10 cellular contexts compared by ENCODE assay signal in genomic region chr4:42638993-42639392, GRCh38. TPM values are rescaled to one million over a fixed set of nuclear protein-coding genes. Genes with fewer than 3 reads are reported as not detected.
DNase-seq lines count a peak whose midpoint lies in the region; ATAC-seq and TF ChIP-seq lines count a peak whose summit lies in the region.
"Had no signal": no experiment of that assay in that cellular context is flagged by ENCODE, and none has a peak within 500 bp of the region (broad histone marks: within the 10 kb centered on the region; RNA-seq: fewer than 3 reads in every experiment).

No MANE protein-coding gene starts in this region.

- H3K4me3 ChIP-seq in GM12875 (ENCODE audit: low read depth, low read length) (peak overlapping the region; percentile 27), mammary epithelial cell (replicated peaks in 1 of 3; ENCODE audit: insufficient read depth in 1 of 3, low read depth in 2 of 3, low read length in 3 of 3) (no peak overlapping the region)

- ATAC-seq in GM19463 (IDR thresholded peaks at IDR 0.05; ENCODE audit: unreplicated experiment) (peak; percentile 69), HG03135 (IDR thresholded peaks at IDR 0.05; ENCODE audit: unreplicated experiment) (peak; percentile 61)

- TF ChIP-seq CTCF in GM12875 (IDR thresholded peaks at IDR 0.05; ENCODE audit: borderline replicate concordance, insufficient read depth, low read depth, low read length) (no peak), mammary epithelial cell (conservative IDR thresholded peaks at IDR 0.05 in 1 of 2, IDR thresholded peaks at IDR 0.05 in 1 of 2; ENCODE audit: extremely low read depth in 1 of 2, insufficient read depth in 1 of 2, low read depth in 1 of 2, low read length in 2 of 2) (no peak)

- no peaks in the 10 kb centered on the region for H3K27me3 ChIP-seq in mammary epithelial cell (ENCODE audit: insufficient read depth, low read length)

- CTCF ChIA-PET in mammary epithelial cell (lab: Charles Lee; ENCODE audit: low non-redundant PET), result no interaction called here

- H2AFZ ChIP-seq in mammary epithelial cell (ENCODE audit: low read depth, low read length), result no peak overlapping the region

- no peaks in the 10 kb centered on the region for H3K36me3 ChIP-seq in mammary epithelial cell (ENCODE audit: insufficient read depth, low read length)

- WGBS in mammary epithelial cell (ENCODE audit: low coverage, missing lambda C conversion rate), result 42% methylated on average over 3 of the region's 3 CpGs

- H3K4me3 Mint-ChIP-seq in activated naive CD8-positive, alpha-beta T cell, result peak overlapping the region; percentile 55

- H3K27me3 Mint-ChIP-seq in activated naive CD8-positive, alpha-beta T cell, result no peaks in the 10 kb centered on the region

- in situ Hi-C loops in mammary epithelial cell (cut with MboI; ENCODE audit: low sequenced_read_pairs in 2 of 2), result no loop called here

- H3K27ac ChIP-seq in mammary epithelial cell (ENCODE audit: insufficient read depth, low read depth, low read length), result no peak overlapping the region

- H4K20me1 ChIP-seq in mammary epithelial cell (ENCODE audit: insufficient read depth, low read length), result no peaks in the 10 kb centered on the region

- no peak for DNase-seq in HuH-7.5 (ENCODE audit: low spot score)
- DNase-seq in mammary epithelial cell, result no peak
- DNase-seq in foreskin melanocyte, result no peak
- DNase-seq in retina, result no peak
- DNase-seq: activated CD4-positive, alpha-beta T cell treated with anti-CD3 and anti-CD28 coated beads, Interleukin-2, amount 50 U/mL, for 4 hours; NCI-H187 had no signal

- H3K36me3 Mint-ChIP-seq in activated naive CD8-positive, alpha-beta T cell, result peaks cover 4% of the 10 kb centered on the region

- no peaks in the 10 kb centered on the region for H3K4me1 ChIP-seq in mammary epithelial cell (ENCODE audit: insufficient read depth, low read length)

- no peaks in the 10 kb centered on the region for H3K9me3 Mint-ChIP-seq in activated naive CD8-positive, alpha-beta T cell (ENCODE audit: low read depth)

- no peaks in the 10 kb centered on the region for H3K79me2 ChIP-seq in mammary epithelial cell (ENCODE audit: insufficient read depth, low read length)

- intact Hi-C loops in mammary epithelial cell (cut with micrococcal nuclease), result no loop called here

- no peaks in the 10 kb centered on the region for H3K9me3 ChIP-seq in mammary epithelial cell (replicated peaks; ENCODE audit: insufficient read depth, low read length)

- H3K9ac ChIP-seq in mammary epithelial cell (ENCODE audit: insufficient read depth, low read length), result no peak overlapping the region

- H3K4me2 ChIP-seq in mammary epithelial cell (ENCODE audit: insufficient read depth, low read depth, low read length), result no peak overlapping the region

- H3K4me1 Mint-ChIP-seq in activated naive CD8-positive, alpha-beta T cell (ENCODE audit: low read depth), result peaks cover 91% of the 10 kb centered on the region

- BruUV-seq in mammary epithelial cell (replicated peaks; lab: Mats Ljungman, UMichigan), result no TSS peak

- H3K27ac Mint-ChIP-seq in activated naive CD8-positive, alpha-beta T cell, result peak overlapping the region; percentile 89

- dilution Hi-C loops in mammary epithelial cell (cut with HindIII; ENCODE audit: low sequenced_read_pairs), result no loop called here

RNA-seq across cellular contexts. Expression of gene ATP8A1, which starts 17.9 kb away (rescaled TPM):
- under 1 TPM in 1 of 2 donors, not detected in 1; 0.67 TPM for total RNA-seq in mammary epithelial cell
- 0.03 TPM for polyA plus RNA-seq in mammary epithelial cell
- polyA minus RNA-seq in mammary epithelial cell, result not detected
